ENCODE assay signal across 8 cellular contexts in genomic region chr22:23856721-23857605, GRCh38. TPM values are rescaled to one million over a fixed set of nuclear protein-coding genes. Genes with fewer than 3 reads are reported as not detected.
DNase-seq lines count a peak whose midpoint lies in the region; ATAC-seq and TF ChIP-seq lines count a peak whose summit lies in the region.

No MANE protein-coding gene starts in this region.

- TF ChIP-seq CTCF in kidney epithelial cell (IDR thresholded peaks at IDR 0.05; ENCODE audit: insufficient read depth, low read length, poor library complexity, severe bottlenecking): peak; percentile 12

- H3K27me3 Mint-ChIP-seq in stimulated activated memory B cell treated with anti-CD40 and anti-IgM and Interleukin-4, amounts not matched to agents 10 μg/mL and 1 μg/mL and 100 μg/mL, for 72 hours: no peaks in the 10 kb centered on the region

- H3K4me3 Mint-ChIP-seq in stimulated activated memory B cell treated with anti-CD40 and anti-IgM and Interleukin-4, amounts not matched to agents 10 μg/mL and 1 μg/mL and 100 μg/mL, for 72 hours: peak overlapping the region; percentile 90

- H3K4me1 Mint-ChIP-seq in stimulated activated memory B cell treated with anti-CD40 and anti-IgM and Interleukin-4, amounts not matched to agents 10 μg/mL and 1 μg/mL and 100 μg/mL, for 72 hours: peaks cover 24% of the 10 kb centered on the region

- DNase-seq in CD1c-positive myeloid dendritic cell (ENCODE audit: extremely low spot score): peak; percentile 36
- no peak for DNase-seq in NT2/D1 (ENCODE audit: low read depth, low spot score)
- DNase-seq in caudate nucleus (lab: John Stamatoyannopoulos, UW): peak in 36 of 61 donors; percentile 17 to 83 (median 59)
- no peak for DNase-seq in kidney epithelial cell (ENCODE audit: low read depth)
- DNase-seq in hippocampal formation (lab: John Stamatoyannopoulos, UW): no peak

- ATAC-seq in GM18858 (IDR thresholded peaks at IDR 0.05; ENCODE audit: unreplicated experiment) (peak; percentile 17), HG03060 (IDR thresholded peaks at IDR 0.05; ENCODE audit: low read depth, unreplicated experiment) (peak; percentile 24)
- peak; percentile 75 for ATAC-seq in stimulated activated memory B cell treated with anti-CD40 and anti-IgM and Interleukin-4, amounts not matched to agents 10 μg/mL and 1 μg/mL and 100 μg/mL, for 72 hours

- H3K36me3 ChIP-seq in NT2/D1 (ENCODE audit: insufficient read depth, insufficient read length, low read length) (no peaks in the 10 kb centered on the region), kidney epithelial cell (ENCODE audit: control insufficient read depth, insufficient read depth, low read length) (no peaks in the 10 kb centered on the region)

- H3K27ac Mint-ChIP-seq in stimulated activated memory B cell treated with anti-CD40 and anti-IgM and Interleukin-4, amounts not matched to agents 10 μg/mL and 1 μg/mL and 100 μg/mL, for 72 hours: peak overlapping the region; percentile 95

- no peaks in the 10 kb centered on the region for H3K9me3 Mint-ChIP-seq in stimulated activated memory B cell treated with anti-CD40 and anti-IgM and Interleukin-4, amounts not matched to agents 10 μg/mL and 1 μg/mL and 100 μg/mL, for 72 hours

- no peaks in the 10 kb centered on the region for H3K27me3 ChIP-seq in NT2/D1 (ENCODE audit: insufficient read depth, insufficient read length)
- H3K27me3 ChIP-seq in kidney epithelial cell (ENCODE audit: control insufficient read depth, insufficient read depth, low read length): no peaks in the 10 kb centered on the region

- peak overlapping the region; percentile 89 for H3K9ac ChIP-seq in NT2/D1 (ENCODE audit: insufficient read length, low read depth)

- no peaks in the 10 kb centered on the region for H3K9me3 ChIP-seq in NT2/D1 (ENCODE audit: insufficient read depth, low read length)

- H3K36me3 Mint-ChIP-seq in stimulated activated memory B cell treated with anti-CD40 and anti-IgM and Interleukin-4, amounts not matched to agents 10 μg/mL and 1 μg/mL and 100 μg/mL, for 72 hours: no peaks in the 10 kb centered on the region

- peak overlapping the region; percentile 97 for H3K27ac ChIP-seq in caudate nucleus (ENCODE audit: low read depth, low read length)

- H3K4me1 ChIP-seq in NT2/D1 (ENCODE audit: insufficient read depth, insufficient read length): no peaks in the 10 kb centered on the region

- H3K4me3 ChIP-seq in NT2/D1 (ENCODE audit: insufficient read length, low read depth) (peak overlapping the region; percentile 68), kidney epithelial cell (ENCODE audit: low read depth, low read length) (peak overlapping the region; percentile 65)

RNA-seq across cellular contexts. Expression of gene SLC2A11, which starts 0.7 kb away (rescaled TPM):
- 22.4 and 28.4 TPM in 2 replicates for total RNA-seq in kidney epithelial cell

RNA-seq across cellular contexts. Expression of gene DERL3, which starts 18.2 kb away (rescaled TPM):
- 0.54 and 2.3 TPM in 2 replicates for total RNA-seq in kidney epithelial cell

RNA-seq across cellular contexts. Expression of gene MIF, which starts 37.2 kb away (rescaled TPM):
- 606 and 627 TPM in 2 replicates for total RNA-seq in kidney epithelial cell

Comparison
In these comparisons a context has a peak if more than half of its experiments do, and no peak if none do; other contexts are left out.
1. DNase-seq: peak in CD1c-positive myeloid dendritic cell (single experiment) and caudate nucleus (36 of 61); none in NT2/D1 (single experiment), kidney epithelial cell (single experiment) and hippocampal formation (0 of 2).
2. ATAC-seq: peak in every context shown above with its lines; median percentile 75 in stimulated activated memory B cell treated with anti-CD40 and anti-IgM and Interleukin-4, amounts not matched to agents 10 μg/mL and 1 μg/mL and 100 μg/mL, for 72 hours; 24 in HG03060; 17 in GM18858.